Comparison of ENCODE assay signal across 22 cellular contexts in the genomic region with DNA sequence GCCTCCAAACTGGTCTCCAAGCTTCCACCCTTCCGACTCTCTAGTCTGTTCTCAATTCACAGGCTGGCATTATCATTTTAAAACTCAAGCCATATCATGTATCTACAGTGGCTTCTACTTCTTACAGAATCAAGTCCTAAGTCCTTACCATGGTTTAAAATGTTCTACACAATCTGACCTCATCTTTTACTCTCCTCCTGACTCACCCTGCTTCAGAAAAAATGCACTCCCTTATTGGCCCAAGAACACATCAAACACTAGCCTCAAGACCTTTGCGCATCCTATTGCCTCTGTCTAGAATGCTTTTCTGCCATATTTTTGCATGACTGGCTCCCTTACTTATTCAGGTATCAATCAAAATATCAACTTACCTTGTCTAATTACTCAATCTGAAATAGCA.
"Had no signal": no experiment of that assay in that cellular context is flagged by ENCODE, and none has a peak within 500 bp of the region (broad histone marks: within the 10 kb centered on the region; RNA-seq: fewer than 3 reads in every experiment).

No MANE protein-coding gene starts in this region.

- H3K27ac ChIP-seq: dorsolateral prefrontal cortex, gastrocnemius medialis, left lung, neural progenitor cell, pancreas, testis, tibial nerve, upper lobe of right lung, vagina had no signal

- H3K4me2 ChIP-seq: neural progenitor cell had no signal

- DNase-seq: cortex of kidney; dorsolateral prefrontal cortex; effector memory CD4-positive, alpha-beta T cell; gastrocnemius medialis; glutamatergic neuron; left lung; mesenchymal stem cell; midbrain; occipital lobe; pancreas; right cardiac atrium; small intestine; stimulated activated CD4-positive, alpha-beta T cell treated with anti-CD3 and anti-CD28 coated beads, Interleukin-12 subunit alpha, Interleukin-12 subunit beta, amount 100 ng/mL, for 4 hours; stimulated activated CD4-positive, alpha-beta T cell treated with anti-CD3 and anti-CD28 coated beads, Interleukin-2, amount 100 ng/mL, for 48 hours; testis; upper lobe of right lung had no signal

- H3K4me1 ChIP-seq: gastrocnemius medialis, left lung, pancreas, testis, tibial nerve, upper lobe of right lung, vagina had no signal

- H2AFZ ChIP-seq: neural progenitor cell had no signal

- ATAC-seq: esophagus mucosa; gastrocnemius medialis; left lung; natural killer cell treated with Interleukin-12 subunit alpha and Interleukin-12 subunit beta and Interleukin-15 and Interleukin-18, amount 100 ng/mL, for 72 hours; pancreas; right cardiac atrium; upper lobe of right lung had no signal

- H3K4me3 ChIP-seq: dorsolateral prefrontal cortex, gastrocnemius medialis, left lung, lung, neural progenitor cell, pancreas, testis, tibial nerve, upper lobe of right lung, vagina had no signal

- H3K27me3 ChIP-seq: dorsolateral prefrontal cortex, gastrocnemius medialis, left lung, neural progenitor cell, pancreas, testis, tibial nerve, upper lobe of right lung, vagina had no signal

- H3K9ac ChIP-seq: neural progenitor cell had no signal

- H3K9me3 ChIP-seq: gastrocnemius medialis, left lung, pancreas, testis, tibial nerve, upper lobe of right lung, vagina had no signal
